In genomic region chr4:3735196-3735595, GRCh38 we compare ENCODE assay signal across 21 cellular contexts.
"Had no signal": no experiment of that assay in that cellular context is flagged by ENCODE, and none has a peak within 500 bp of the region (broad histone marks: within the 10 kb centered on the region; RNA-seq: fewer than 3 reads in every experiment).

No MANE protein-coding gene starts in this region.

- H3K4me2 ChIP-seq: hepatocyte had no signal

- H3K9me3 ChIP-seq: colonic mucosa, esophagus squamous epithelium, gastrocnemius medialis, left lung, lower lobe of right lung, mucosa of descending colon had no signal

- H3K27ac ChIP-seq: colonic mucosa, epithelial cell of prostate, esophagus squamous epithelium, gastrocnemius medialis, heart left ventricle, hepatocyte, left lung, lower lobe of right lung had no signal

- H3K4me1 ChIP-seq: colonic mucosa, esophagus squamous epithelium, gastrocnemius medialis, heart left ventricle, left lung, lower lobe of right lung had no signal

- H3K4me3 ChIP-seq: colonic mucosa, esophagus squamous epithelium, gastrocnemius medialis, heart left ventricle, hepatocyte, left lung, lower lobe of right lung, mucosa of descending colon had no signal

- H3K27me3 ChIP-seq: colonic mucosa, hepatocyte had no signal

- ATAC-seq: effector memory CD8-positive, alpha-beta T cell; esophagus mucosa; gastrocnemius medialis; heart left ventricle; left cardiac atrium; left lung; left ventricle myocardium superior; lower lobe of right lung; mucosa of descending colon had no signal

- DNase-seq: colonic mucosa; cortex of kidney; effector CD8-positive, alpha-beta T cell; effector memory CD8-positive, alpha-beta T cell; endodermal cell; erythroblast; esophagus squamous epithelium; foreskin fibroblast; foreskin melanocyte; gastrocnemius medialis; heart left ventricle; hypothalamus; left cardiac atrium; left ventricle myocardium superior; lower lobe of right lung; mesenchymal stem cell; mucosa of descending colon had no signal

- H3K36me3 ChIP-seq: colonic mucosa, esophagus squamous epithelium, gastrocnemius medialis, heart left ventricle, left lung, lower lobe of right lung had no signal

- H2AFZ ChIP-seq: hepatocyte had no signal
